ENCODE assay signal across 9 cellular contexts in genomic region chr6:80605165-80605989, GRCh38.
DNase-seq lines count a peak whose midpoint lies in the region; ATAC-seq and TF ChIP-seq lines count a peak whose summit lies in the region.
"Had no signal": no experiment of that assay in that cellular context is flagged by ENCODE, and none has a peak within 500 bp of the region (broad histone marks: within the 10 kb centered on the region; RNA-seq: fewer than 3 reads in every experiment).

No MANE protein-coding gene starts in this region.

- peak; percentile 64 for TF ChIP-seq CTCF in epithelial cell of proximal tubule (conservative IDR thresholded peaks at IDR 0.05; ENCODE audit: low read depth, low read length)

- DNase-seq in NCI-H2029 treated with DMSO at 0.1 percent for 48 hours (lab: John Stamatoyannopoulos, UW) (peak; percentile 43), NCI-H2029 (lab: John Stamatoyannopoulos, UW) (no peak), OCI-M2 (lab: John Stamatoyannopoulos, UW; ENCODE audit: unreplicated experiment) (peak; percentile 49), epithelial cell of proximal tubule (ENCODE audit: low read depth) (no peak), pons (ENCODE audit: low spot score) (peak; percentile 45)
- DNase-seq in activated naive CD4-positive, alpha-beta T cell treated with anti-CD3 and anti-CD28 coated beads, Interleukin-2, amount 50 U/mL, for 16 hours = no peak
- DNase-seq: activated naive CD8-positive, alpha-beta T cell treated with anti-CD3 and anti-CD28 coated beads, Interleukin-2, amount 10 ng/mL, durations not matched to agents 7 days and 5 days had no signal

- H3K4me3 ChIP-seq in epithelial cell of proximal tubule (ENCODE audit: low read depth, low read length) = no peak overlapping the region

- ATAC-seq in HG03066 (IDR thresholded peaks at IDR 0.05; ENCODE audit: low read depth, unreplicated experiment) (peak; percentile 73), HG03095 (IDR thresholded peaks at IDR 0.05; ENCODE audit: unreplicated experiment) (no peak)

Comparison
In these comparisons a context has a peak if more than half of its experiments do, and no peak if none do; other contexts are left out.
1. DNase-seq: peak in NCI-H2029 treated with DMSO at 0.1 percent for 48 hours (single experiment), OCI-M2 (single experiment) and pons (single experiment); none in NCI-H2029 (single experiment), epithelial cell of proximal tubule (single experiment) and activated naive CD4-positive, alpha-beta T cell treated with anti-CD3 and anti-CD28 coated beads, Interleukin-2, amount 50 U/mL, for 16 hours (single experiment).